Comparison of ENCODE assay signal across 8 cellular contexts in the genomic region with DNA sequence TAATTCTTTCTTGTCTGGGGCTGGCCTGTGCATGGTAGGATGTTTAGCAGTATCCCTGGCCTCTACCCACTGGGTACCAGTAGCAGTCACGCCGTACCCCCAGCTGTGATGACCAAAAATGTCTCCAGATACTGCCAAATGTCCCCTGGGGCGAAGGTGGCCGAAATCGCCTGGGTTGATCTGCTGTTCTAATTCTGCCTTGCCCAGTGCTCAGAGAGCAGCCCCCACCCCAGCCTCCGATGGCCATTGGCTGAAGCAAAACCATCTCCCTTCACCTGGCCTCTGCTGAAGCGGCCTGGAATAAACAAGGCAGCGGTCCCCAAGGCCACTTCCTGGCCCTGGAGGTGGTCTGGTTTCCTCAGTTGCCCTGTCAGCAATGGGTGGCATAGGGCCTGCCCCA.
"Had no signal": no experiment of that assay in that cellular context is flagged by ENCODE, and none has a peak within 500 bp of the region (broad histone marks: within the 10 kb centered on the region; RNA-seq: fewer than 3 reads in every experiment).

No MANE protein-coding gene starts in this region.

- H3K4me1 ChIP-seq: HAP-1 had no signal

- H3K4me3 ChIP-seq: GM23248, HAP-1 had no signal

- ATAC-seq: HCT116 had no signal

- DNase-seq: GM23248, GOT3, H7, HFFc6, KBM-7 had no signal

- H3K27ac ChIP-seq: GM23248 had no signal

- H3K9me3 ChIP-seq: HAP-1 had no signal

- H3K4me3 Mint-ChIP-seq: HFFc6 had no signal

- H2AFZ ChIP-seq: GM23248 had no signal

- H3K36me3 ChIP-seq: HAP-1 had no signal

- H3K9ac ChIP-seq: GM23248 had no signal

- H3K27ac Mint-ChIP-seq: HFFc6, IgD-negative memory B cell had no signal
